23 cellular contexts compared by ENCODE assay signal in genomic region chr10:18523025-18523424, GRCh38.
DNase-seq lines count a peak whose midpoint lies in the region; ATAC-seq and TF ChIP-seq lines count a peak whose summit lies in the region.
"Had no signal": no experiment of that assay in that cellular context is flagged by ENCODE, and none has a peak within 500 bp of the region (broad histone marks: within the 10 kb centered on the region; RNA-seq: fewer than 3 reads in every experiment).

No MANE protein-coding gene starts in this region.

- no peaks in the 10 kb centered on the region for H3K79me2 ChIP-seq in GM23248 (ENCODE audit: insufficient read depth)

- peak overlapping the region; percentile 10 for H3K4me2 ChIP-seq in GM23248 (ENCODE audit: unreplicated experiment)

- no peak overlapping the region for H3K27ac ChIP-seq in GM23248
- H3K27ac ChIP-seq: HL-60, neutrophil had no signal

- H3K27me3 Mint-ChIP-seq in activated naive CD8-positive, alpha-beta T cell treated with anti-CD3 and anti-CD28 coated beads, Interleukin-2, amount 50 U/mL, for 24 hours = no peaks in the 10 kb centered on the region
- H3K27me3 Mint-ChIP-seq: activated CD4-positive, alpha-beta T cell treated with anti-CD3 and anti-CD28 coated beads, Interleukin-2, amount 10 ng/mL, durations not matched to agents 7 days and 5 days; activated CD8-positive, alpha-beta memory T cell treated with anti-CD3 and anti-CD28 coated beads, Interleukin-2, amount 10 ng/mL, durations not matched to agents 7 days and 5 days had no signal

- no peaks in the 10 kb centered on the region for H4K20me1 ChIP-seq in GM23248 (ENCODE audit: insufficient read depth)

- H3K9me3 Mint-ChIP-seq in activated naive CD8-positive, alpha-beta T cell treated with anti-CD3 and anti-CD28 coated beads, Interleukin-2, amount 50 U/mL, for 24 hours = peaks cover 14% of the 10 kb centered on the region
- H3K9me3 Mint-ChIP-seq: activated naive CD4-positive, alpha-beta T cell treated with anti-CD3 and anti-CD28 coated beads for 36 hours had no signal

- no peaks in the 10 kb centered on the region for H3K4me1 Mint-ChIP-seq in activated naive CD8-positive, alpha-beta T cell treated with anti-CD3 and anti-CD28 coated beads, Interleukin-2, amount 50 U/mL, for 24 hours
- H3K4me1 Mint-ChIP-seq: activated CD4-positive, alpha-beta T cell treated with anti-CD3 and anti-CD28 coated beads, Interleukin-2, amount 10 ng/mL, durations not matched to agents 7 days and 5 days; activated CD8-positive, alpha-beta memory T cell treated with anti-CD3 and anti-CD28 coated beads, Interleukin-2, amount 10 ng/mL, durations not matched to agents 7 days and 5 days had no signal

- 0 out of 2 replicates have a peak overlapping the region, but pooled peaks have one; percentile 38 for H2AFZ ChIP-seq in GM23248

- WGBS in GM23248 (ENCODE audit: low coverage in 1 of 2, low lambda C conversion rate in 2 of 2, missing lambda C conversion rate in 2 of 2), 2 experiments = 3 to 13% methylated on average over 1 of the region's 1 CpG

- H3K27ac Mint-ChIP-seq in activated naive CD8-positive, alpha-beta T cell treated with anti-CD3 and anti-CD28 coated beads, Interleukin-2, amount 50 U/mL, for 24 hours = no peak overlapping the region
- H3K27ac Mint-ChIP-seq: activated CD4-positive, alpha-beta T cell treated with anti-CD3 and anti-CD28 coated beads, Interleukin-2, amount 10 ng/mL, durations not matched to agents 7 days and 5 days; activated CD8-positive, alpha-beta memory T cell treated with anti-CD3 and anti-CD28 coated beads, Interleukin-2, amount 10 ng/mL, durations not matched to agents 7 days and 5 days; activated naive CD4-positive, alpha-beta T cell treated with anti-CD3 and anti-CD28 coated beads for 36 hours had no signal

- no peaks in the 10 kb centered on the region for H3K9me3 ChIP-seq in GM23248 (ENCODE audit: low read depth)
- H3K9me3 ChIP-seq: neutrophil had no signal

- peaks cover 6% of the 10 kb centered on the region for H3K36me3 Mint-ChIP-seq in activated naive CD8-positive, alpha-beta T cell treated with anti-CD3 and anti-CD28 coated beads, Interleukin-2, amount 50 U/mL, for 24 hours (ENCODE audit: low read depth)
- H3K36me3 Mint-ChIP-seq: activated CD8-positive, alpha-beta memory T cell treated with anti-CD3 and anti-CD28 coated beads, Interleukin-2, amount 10 ng/mL, durations not matched to agents 7 days and 5 days had no signal

- ATAC-seq in SK-N-SH treated with all-trans-retinoic acid at 6 μM for 48 hours = 0 out of 3 replicates have a peak, but pooled peaks have one; percentile 25
- no peak for ATAC-seq in activated naive CD8-positive, alpha-beta T cell treated with anti-CD3 and anti-CD28 coated beads, Interleukin-2, amount 50 U/mL, for 24 hours
- ATAC-seq: activated CD8-positive, alpha-beta memory T cell treated with anti-CD3 and anti-CD28 coated beads, Interleukin-2, amount 10 ng/mL, durations not matched to agents 7 days and 5 days; HCT116 had no signal

- H3K4me1 ChIP-seq in GM23248 (ENCODE audit: insufficient read depth) = peaks cover 10% of the 10 kb centered on the region

- H3K27me3 ChIP-seq in GM23248 (replicated peaks; ENCODE audit: insufficient read depth) = no peaks in the 10 kb centered on the region
- H3K27me3 ChIP-seq: neutrophil had no signal

- H3F3A ChIP-seq in GM23248 (ENCODE audit: insufficient read depth) = 0 out of 2 replicates have a peak, but pooled peaks cover 3% of the 10 kb centered on the region

- H3K9me2 ChIP-seq in GM23248 (ENCODE audit: insufficient read depth) = no peaks in the 10 kb centered on the region

- H3K36me3 ChIP-seq in GM23248 (ENCODE audit: low read depth) = no peaks in the 10 kb centered on the region
- H3K36me3 ChIP-seq: neutrophil had no signal

- no peak overlapping the region for H3K4me3 ChIP-seq in GM23248
- no peak overlapping the region for H3K4me3 ChIP-seq in fibroblast of pulmonary artery (replicated peaks; ENCODE audit: low read depth, low read length)
- H3K4me3 ChIP-seq: skin epidermis had no signal

- H3K4me3 Mint-ChIP-seq in activated naive CD8-positive, alpha-beta T cell treated with anti-CD3 and anti-CD28 coated beads, Interleukin-2, amount 50 U/mL, for 24 hours = no peak overlapping the region
- H3K4me3 Mint-ChIP-seq: activated CD4-positive, alpha-beta T cell treated with anti-CD3 and anti-CD28 coated beads, Interleukin-2, amount 10 ng/mL, durations not matched to agents 7 days and 5 days; activated CD8-positive, alpha-beta memory T cell treated with anti-CD3 and anti-CD28 coated beads, Interleukin-2, amount 10 ng/mL, durations not matched to agents 7 days and 5 days; activated naive CD4-positive, alpha-beta T cell treated with anti-CD3 and anti-CD28 coated beads for 36 hours had no signal

- in situ Hi-C loops in GM23248 (cut with MboI) = loop anchor here (10.0 kb wide), 1 partner anchor 72 kb away; no protein-coding TSS in a partner anchor

- peak; percentile 25 for DNase-seq in GM23248
- DNase-seq in fibroblast of pulmonary artery (ENCODE audit: low read depth) = peak; percentile 58
- peak; percentile 11 for DNase-seq in pons (ENCODE audit: low spot score)
- DNase-seq in activated naive CD8-positive, alpha-beta T cell treated with anti-CD3 and anti-CD28 coated beads, Interleukin-2, amount 50 U/mL, for 24 hours = no peak
- DNase-seq in germinal center (ENCODE audit: low spot score) = no peak
- DNase-seq in stimulated activated CD4-positive, alpha-beta T cell treated with anti-CD3 and anti-CD28 coated beads, Interleukin-4, amount 100 ng/mL, for 4 hours = no peak
- DNase-seq: activated CD4-positive, alpha-beta T cell treated with anti-CD3 and anti-CD28 coated beads, Interleukin-2, amount 10 ng/mL, durations not matched to agents 7 days and 5 days; activated CD8-positive, alpha-beta memory T cell treated with anti-CD3 and anti-CD28 coated beads, Interleukin-2, amount 10 ng/mL, durations not matched to agents 7 days and 5 days; activated naive CD4-positive, alpha-beta T cell treated with anti-CD3 and anti-CD28 coated beads for 36 hours; anterior cingulate cortex; effector CD8-positive, alpha-beta T cell; erythroblast; head of caudate nucleus; kidney glomerular epithelial cell; NCI-H1092; NCI-H187; NCI-H526 treated with DMSO at 0.1 percent for 48 hours; stimulated activated CD4-positive, alpha-beta T cell treated with anti-CD3 and anti-CD28 coated beads, Interleukin-2, amount 100 ng/mL, for 24 hours had no signal

- TF ChIP-seq CTCF in fibroblast of pulmonary artery (IDR thresholded peaks at IDR 0.05; ENCODE audit: low read length, missing control alignments) = no peak

- no peak overlapping the region for H3K9ac ChIP-seq in GM23248

TF ChIP-seq in SK-N-SH treated with all-trans-retinoic acid at 6 μM for 48 hours, 23 proteins besides CTCF, POLR2A, EP300 and RAD21:
- no peak for TF ChIP-seq ZFP3 (CRISPR knock-in tag; IDR thresholded peaks at IDR 0.05)
- TF ChIP-seq ARNTL (CRISPR knock-in tag; IDR thresholded peaks at IDR 0.05; ENCODE audit: borderline replicate concordance, low read depth) = no peak
- TF ChIP-seq ZNF70 (CRISPR knock-in tag; IDR thresholded peaks at IDR 0.05) = peak; percentile 92
- peak; percentile 28; the same call in 1 of the 2 replicates for TF ChIP-seq ISL1 (CRISPR knock-in tag; IDR thresholded peaks at IDR 0.05)
- no peak for TF ChIP-seq POU6F1 (CRISPR knock-in tag; IDR thresholded peaks at IDR 0.05; ENCODE audit: borderline replicate concordance, low read depth)
- TF ChIP-seq, protein P1, sequence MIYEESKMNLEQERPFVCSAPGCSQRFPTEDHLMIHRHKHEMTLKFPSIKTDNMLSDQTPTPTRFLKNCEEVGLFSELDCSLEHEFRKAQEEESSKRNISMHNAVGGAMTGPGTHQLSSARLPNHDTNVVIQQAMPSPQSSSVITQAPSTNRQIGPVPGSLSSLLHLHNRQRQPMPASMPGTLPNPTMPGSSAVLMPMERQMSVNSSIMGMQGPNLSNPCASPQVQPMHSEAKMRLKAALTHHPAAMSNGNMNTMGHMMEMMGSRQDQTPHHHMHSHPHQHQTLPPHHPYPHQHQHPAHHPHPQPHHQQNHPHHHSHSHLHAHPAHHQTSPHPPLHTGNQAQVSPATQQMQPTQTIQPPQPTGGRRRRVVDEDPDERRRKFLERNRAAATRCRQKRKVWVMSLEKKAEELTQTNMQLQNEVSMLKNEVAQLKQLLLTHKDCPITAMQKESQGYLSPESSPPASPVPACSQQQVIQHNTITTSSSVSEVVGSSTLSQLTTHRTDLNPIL (CRISPR knock-in tag; IDR thresholded peaks at IDR 0.05; ENCODE audit: low read depth) = no peak

Comparison
In these comparisons a context has a peak if more than half of its experiments do, and no peak if none do; other contexts are left out.
1. DNase-seq: peak in GM23248 (single experiment), fibroblast of pulmonary artery (single experiment) and pons (single experiment); none in activated naive CD8-positive, alpha-beta T cell treated with anti-CD3 and anti-CD28 coated beads, Interleukin-2, amount 50 U/mL, for 24 hours (single experiment), germinal center (single experiment) and stimulated activated CD4-positive, alpha-beta T cell treated with anti-CD3 and anti-CD28 coated beads, Interleukin-4, amount 100 ng/mL, for 4 hours (0 of 2).